ENCODE assay signal across 8 cellular contexts in the genomic region with DNA sequence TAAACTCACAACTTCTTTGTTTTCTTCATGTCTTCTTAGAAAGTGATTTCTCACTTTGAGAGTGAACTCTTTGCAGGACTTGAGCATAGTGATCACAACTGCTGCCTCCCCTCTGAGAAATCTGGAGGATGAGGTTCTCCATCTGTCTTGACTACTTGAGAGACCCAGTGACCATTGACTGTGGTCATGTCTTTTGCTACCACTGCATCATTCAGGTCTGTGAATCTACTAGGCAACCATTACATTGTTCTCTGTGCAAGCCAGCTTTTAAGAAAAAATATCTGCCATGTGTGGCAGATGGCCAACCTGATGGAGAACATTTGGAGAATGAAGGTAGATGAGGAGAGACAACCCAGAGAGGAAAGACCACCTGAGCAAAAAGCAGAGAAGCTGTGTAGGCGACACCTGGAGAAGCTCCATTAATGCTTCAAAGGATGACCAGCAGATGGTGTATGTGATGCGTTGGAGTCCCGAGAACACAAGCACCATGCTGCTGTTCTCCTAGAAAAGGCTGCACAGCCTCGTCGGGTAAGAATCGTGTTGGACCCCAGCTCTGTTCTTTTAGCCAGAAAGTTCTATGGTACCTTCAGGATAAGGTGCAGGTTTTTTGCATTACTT. TPM values are rescaled to one million over a fixed set of nuclear protein-coding genes. Genes with fewer than 3 reads are reported as not detected.
DNase-seq lines count a peak whose midpoint lies in the region; ATAC-seq and TF ChIP-seq lines count a peak whose summit lies in the region.

No MANE protein-coding gene starts in this region.

- H3K27ac ChIP-seq in heart right ventricle (no peak overlapping the region), right cardiac atrium (ENCODE audit: low read length) (no peak overlapping the region), tibial artery (no peak overlapping the region)

- DNase-seq in heart right ventricle = no peak
- DNase-seq in right cardiac atrium = no peak
- DNase-seq in NCI-H69 (lab: John Stamatoyannopoulos, UW) = peak; percentile 33
- no peak for DNase-seq in epithelial cell of proximal tubule (ENCODE audit: low read depth)
- no peak for DNase-seq in stimulated activated naive CD8-positive, alpha-beta T cell treated with anti-CD3 and anti-CD28 coated beads, Interleukin-15, Interleukin-2, amounts not matched to agents 100 U/mL and 50 U/mL, for 24 hours
- no peak for DNase-seq in tibial artery
- DNase-seq in NOMO-1 treated with DMSO at 0.1 percent for 48 hours (lab: John Stamatoyannopoulos, UW; ENCODE audit: unreplicated experiment) = no peak

- H3K27me3 ChIP-seq in heart right ventricle (peaks cover 0 to 16% (median 0%) of the 10 kb centered on the region in 7 donors), right cardiac atrium (ENCODE audit: control insufficient read depth, insufficient read depth) (no peaks in the 10 kb centered on the region), tibial artery (no peaks in the 10 kb centered on the region)

- WGBS in heart right ventricle, 2 donors = 46 to 53% methylated on average over 6 of the region's 6 CpGs
- 47% methylated on average over 6 of the region's 6 CpGs for WGBS in right cardiac atrium

- H3K4me1 ChIP-seq in heart right ventricle = peaks cover 0 to 3% (median 0%) of the 10 kb centered on the region in 9 donors
- no peaks in the 10 kb centered on the region for H3K4me1 ChIP-seq in right cardiac atrium (ENCODE audit: control insufficient read depth, insufficient read depth, low read length)
- H3K4me1 ChIP-seq in tibial artery = no peaks in the 10 kb centered on the region

- ATAC-seq in heart right ventricle (no peak), right cardiac atrium (no peak), GM21825 (IDR thresholded peaks at IDR 0.05; ENCODE audit: unreplicated experiment) (no peak)
- ATAC-seq in stimulated activated naive CD8-positive, alpha-beta T cell treated with anti-CD3 and anti-CD28 coated beads, Interleukin-15, Interleukin-2, amounts not matched to agents 100 U/mL and 50 U/mL, for 24 hours = peak; percentile 66

- H3K9me3 ChIP-seq in heart right ventricle = no peaks in the 10 kb centered on the region
- H3K9me3 ChIP-seq in right cardiac atrium (ENCODE audit: control insufficient read depth, low read length) = no peaks in the 10 kb centered on the region
- no peaks in the 10 kb centered on the region for H3K9me3 ChIP-seq in tibial artery

- TF ChIP-seq CTCF in heart right ventricle (IDR thresholded peaks at IDR 0.05) = peak in 6 of 9 donors; percentile 14 to 39 (median 22)
- TF ChIP-seq CTCF in epithelial cell of proximal tubule (conservative IDR thresholded peaks at IDR 0.05; ENCODE audit: low read depth, low read length) = peak; percentile 27
- TF ChIP-seq CTCF in tibial artery (IDR thresholded peaks at IDR 0.05) = no peak

- intact Hi-C loops in heart right ventricle (cut with DNase I) = no loop called here
- intact Hi-C loops in right cardiac atrium (cut with DNase I) = no loop called here
- intact Hi-C loops in tibial artery (cut with DNase I; ENCODE audit: low total_unique reads) = no loop called here

- H3K4me3 ChIP-seq in heart right ventricle (no peak overlapping the region), right cardiac atrium (ENCODE audit: low read length) (no peak overlapping the region), epithelial cell of proximal tubule (ENCODE audit: low read depth, low read length) (no peak overlapping the region), tibial artery (no peak overlapping the region)

- H3K36me3 ChIP-seq in heart right ventricle (no peaks in the 10 kb centered on the region), tibial artery (no peaks in the 10 kb centered on the region)

RNA-seq across cellular contexts. Expression of a gene that starts 25.1 kb away (rescaled TPM):
- total RNA-seq in heart right ventricle (10 to 100 TPM; 15.5 to 29.0 (median 23.2) TPM), right cardiac atrium (10 to 100 TPM; 19.9 to 27.1 (median 25.1) TPM), epithelial cell of proximal tubule (14.7 and 35.1 TPM in 2 replicates)
- polyA plus RNA-seq in heart right ventricle (10 to 100 TPM; 12.0 to 18.0 TPM), right cardiac atrium (19.6 TPM)

Comparison
In these comparisons a context has a peak if more than half of its experiments do, and no peak if none do; other contexts are left out.
1. CTCF ChIP-seq: peak in heart right ventricle (6 of 9) and epithelial cell of proximal tubule (single experiment); none in tibial artery (0 of 2).